Comparison of ENCODE assay signal across 13 cellular contexts in genomic region chr7:24905996-24906770, GRCh38.
A peak's percentile ranks its signal among the peaks of the same experiment; 100 is the strongest.
DNase-seq lines count a peak whose midpoint lies in the region; ATAC-seq and TF ChIP-seq lines count a peak whose summit lies in the region.
"Had no signal": no experiment of that assay in that cellular context is flagged by ENCODE, and none has a peak within 500 bp of the region (broad histone marks: within the 10 kb centered on the region; RNA-seq: fewer than 3 reads in every experiment).

No MANE protein-coding gene starts in this region.

- peaks cover 57% of the 10 kb centered on the region for H3K4me1 ChIP-seq in foreskin keratinocyte
- H3K4me1 ChIP-seq in right cardiac atrium (ENCODE audit: control insufficient read depth, insufficient read depth, low read length): peaks cover 7% of the 10 kb centered on the region
- H3K4me1 ChIP-seq: tibial artery had no signal

- no peaks in the 10 kb centered on the region for H3K27me3 Mint-ChIP-seq in T-helper 1 cell treated with Interleukin-12 subunit alpha and Interleukin-12 subunit beta and Interleukin-4 antibody, amounts not matched to agents 30 μg/mL and 1 μg/mL, for 36 hours (ENCODE audit: low read depth)
- H3K27me3 Mint-ChIP-seq: activated CD4-positive, alpha-beta T cell treated with anti-CD3 and anti-CD28 coated beads, Interleukin-2, amount 10 ng/mL, durations not matched to agents 7 days and 5 days had no signal

- no peak overlapping the region for H3K4me3 ChIP-seq in right cardiac atrium (ENCODE audit: low read length)
- H3K4me3 ChIP-seq: tibial artery had no signal

- peak overlapping the region; percentile 45 for H3K27ac Mint-ChIP-seq in T-helper 1 cell treated with Interleukin-12 subunit alpha and Interleukin-12 subunit beta and Interleukin-4 antibody, amounts not matched to agents 30 μg/mL and 1 μg/mL, for 36 hours
- H3K27ac Mint-ChIP-seq: activated CD4-positive, alpha-beta T cell treated with anti-CD3 and anti-CD28 coated beads, Interleukin-2, amount 10 ng/mL, durations not matched to agents 7 days and 5 days had no signal

- TF ChIP-seq CTCF in foreskin keratinocyte (conservative IDR thresholded peaks at IDR 0.05): no peak

- ATAC-seq in foreskin keratinocyte (peak; percentile 88), GM18517 (IDR thresholded peaks at IDR 0.05; ENCODE audit: unreplicated experiment) (no peak), right cardiac atrium (no peak)

- H3K36me3 Mint-ChIP-seq in T-helper 1 cell treated with Interleukin-12 subunit alpha and Interleukin-12 subunit beta and Interleukin-4 antibody, amounts not matched to agents 30 μg/mL and 1 μg/mL, for 36 hours (ENCODE audit: low read depth): peaks cover 15% of the 10 kb centered on the region

- H3K4me3 Mint-ChIP-seq in T-helper 1 cell treated with Interleukin-12 subunit alpha and Interleukin-12 subunit beta and Interleukin-4 antibody, amounts not matched to agents 30 μg/mL and 1 μg/mL, for 36 hours: no peak overlapping the region
- H3K4me3 Mint-ChIP-seq: activated CD4-positive, alpha-beta T cell treated with anti-CD3 and anti-CD28 coated beads, Interleukin-2, amount 10 ng/mL, durations not matched to agents 7 days and 5 days had no signal

- H3K27me3 ChIP-seq in foreskin keratinocyte (no peaks in the 10 kb centered on the region), right cardiac atrium (ENCODE audit: control insufficient read depth, insufficient read depth) (no peaks in the 10 kb centered on the region)
- H3K27me3 ChIP-seq: neutrophil, tibial artery had no signal

- DNase-seq in EH (ENCODE audit: low read depth) (peak; percentile 63), HK-2 (ENCODE audit: unreplicated experiment) (peak; percentile 24), foreskin keratinocyte (peak; percentile 57 to 83), RKO (ENCODE audit: low spot score) (no peak), right cardiac atrium (no peak), SKM-1 (lab: John Stamatoyannopoulos, UW; ENCODE audit: unreplicated experiment) (no peak)
- DNase-seq: activated CD4-positive, alpha-beta T cell treated with anti-CD3 and anti-CD28 coated beads, Interleukin-2, amount 10 ng/mL, durations not matched to agents 7 days and 5 days; central memory CD4-positive, alpha-beta T cell; small intestine; tibial artery had no signal

- no peaks in the 10 kb centered on the region for H3K9me3 ChIP-seq in right cardiac atrium (ENCODE audit: control insufficient read depth, low read length)
- H3K9me3 ChIP-seq: neutrophil, tibial artery had no signal

- H3K9me3 Mint-ChIP-seq in T-helper 1 cell treated with Interleukin-12 subunit alpha and Interleukin-12 subunit beta and Interleukin-4 antibody, amounts not matched to agents 30 μg/mL and 1 μg/mL, for 36 hours: no peaks in the 10 kb centered on the region
- H3K9me3 Mint-ChIP-seq: activated CD4-positive, alpha-beta T cell treated with anti-CD3 and anti-CD28 coated beads, Interleukin-2, amount 10 ng/mL, durations not matched to agents 7 days and 5 days had no signal

- peaks cover 38% of the 10 kb centered on the region for H3K4me1 Mint-ChIP-seq in T-helper 1 cell treated with Interleukin-12 subunit alpha and Interleukin-12 subunit beta and Interleukin-4 antibody, amounts not matched to agents 30 μg/mL and 1 μg/mL, for 36 hours (ENCODE audit: low read depth)

- 94% methylated on average over 4 of the region's 4 CpGs for WGBS in right cardiac atrium

- intact Hi-C loops in right cardiac atrium (cut with DNase I): loop anchor here in 1 of 4 donors (10.0 kb wide), 1 partner anchor 69 kb away; no protein-coding TSS in a partner anchor

- peak overlapping the region; percentile 81 for H3K27ac ChIP-seq in foreskin keratinocyte
- no peak overlapping the region for H3K27ac ChIP-seq in right cardiac atrium (ENCODE audit: low read length)
- H3K27ac ChIP-seq: neutrophil, tibial artery had no signal

Comparison
In these comparisons a context has a peak if more than half of its experiments do, and no peak if none do; other contexts are left out.
1. DNase-seq: peak in EH (single experiment), HK-2 (single experiment) and foreskin keratinocyte (2 of 2); none in RKO (single experiment), right cardiac atrium (0 of 3) and SKM-1 (single experiment).